Comparison of ENCODE assay signal across 9 cellular contexts in genomic region chr6:112780498-112781096, GRCh38.
DNase-seq lines count a peak whose midpoint lies in the region; ATAC-seq and FAIRE-seq lines count a peak whose summit lies in the region.
"Had no signal": no experiment of that assay in that cellular context is flagged by ENCODE, and none has a peak within 500 bp of the region (broad histone marks: within the 10 kb centered on the region; RNA-seq: fewer than 3 reads in every experiment).

No MANE protein-coding gene starts in this region.

- no peak for ATAC-seq in activated CD4-positive, alpha-beta T cell treated with anti-CD3 and anti-CD28 coated beads for 36 hours
- ATAC-seq in GM21619 (IDR thresholded peaks at IDR 0.05; ENCODE audit: unreplicated experiment) = peak; percentile 95

- H3K27me3 Mint-ChIP-seq in activated CD4-positive, alpha-beta T cell treated with anti-CD3 and anti-CD28 coated beads for 36 hours = peaks cover 2% of the 10 kb centered on the region

- intact Hi-C loops in activated CD4-positive, alpha-beta T cell treated with anti-CD3 and anti-CD28 coated beads for 36 hours (cut with DNase I, micrococcal nuclease) = loop anchor here (1.0 to 5.0 kb wide), 4 partner anchors 1079 to 1154 kb away; no protein-coding TSS in a partner anchor

- FAIRE-seq in islet of Langerhans (lab: Jason Lieb, UNC) = peak; percentile 99

- H3K27ac Mint-ChIP-seq in activated CD4-positive, alpha-beta T cell treated with anti-CD3 and anti-CD28 coated beads for 36 hours = no peak overlapping the region
- H3K27ac Mint-ChIP-seq: natural killer cell had no signal

- H3K36me3 Mint-ChIP-seq in activated CD4-positive, alpha-beta T cell treated with anti-CD3 and anti-CD28 coated beads for 36 hours (ENCODE audit: low read depth) = no peaks in the 10 kb centered on the region
- H3K36me3 Mint-ChIP-seq: natural killer cell had no signal

- CTCF ChIA-PET in activated CD4-positive, alpha-beta T cell treated with anti-CD3 and anti-CD28 coated beads for 36 hours (lab: Charles Lee) = no interaction called here

- no peaks in the 10 kb centered on the region for H3K4me1 Mint-ChIP-seq in activated CD4-positive, alpha-beta T cell treated with anti-CD3 and anti-CD28 coated beads for 36 hours
- H3K4me1 Mint-ChIP-seq: natural killer cell had no signal

- peak; percentile 64 for DNase-seq in activated CD4-positive, alpha-beta T cell treated with anti-CD3 and anti-CD28 coated beads for 36 hours
- no peak for DNase-seq in activated CD4-positive, alpha-beta T cell treated with anti-CD3 and anti-CD28 coated beads, Interleukin-2, amount 50 U/mL, for 4 hours
- peak; percentile 58 for DNase-seq in HS-5 (ENCODE audit: low read depth)
- peak; percentile 38 to 74 for DNase-seq in NOMO-1 (lab: John Stamatoyannopoulos, UW; ENCODE audit: unreplicated experiment in 2 of 2)
- peak; percentile 60 for DNase-seq in brain pericyte (ENCODE audit: low read depth, low spot score)
- DNase-seq in stimulated activated CD8-positive, alpha-beta memory T cell treated with anti-CD3 and anti-CD28 coated beads, Interleukin-2, amount 100 ng/mL, for 48 hours (ENCODE audit: low read depth in 2 of 2) = peak; percentile 0 to 8
- DNase-seq: natural killer cell had no signal

- H3K4me3 Mint-ChIP-seq in activated CD4-positive, alpha-beta T cell treated with anti-CD3 and anti-CD28 coated beads for 36 hours = no peak overlapping the region
- H3K4me3 Mint-ChIP-seq: natural killer cell had no signal

- no peaks in the 10 kb centered on the region for H3K9me3 Mint-ChIP-seq in activated CD4-positive, alpha-beta T cell treated with anti-CD3 and anti-CD28 coated beads for 36 hours (ENCODE audit: low read depth)

- POLR2A ChIA-PET in activated CD4-positive, alpha-beta T cell treated with anti-CD3 and anti-CD28 coated beads for 36 hours (lab: Charles Lee) = no interaction called here

Comparison
In these comparisons a context has a peak if more than half of its experiments do, and no peak if none do; other contexts are left out.
1. DNase-seq: peak in activated CD4-positive, alpha-beta T cell treated with anti-CD3 and anti-CD28 coated beads for 36 hours (single experiment), HS-5 (single experiment), NOMO-1 (2 of 2), brain pericyte (single experiment) and stimulated activated CD8-positive, alpha-beta memory T cell treated with anti-CD3 and anti-CD28 coated beads, Interleukin-2, amount 100 ng/mL, for 48 hours (2 of 2); none in activated CD4-positive, alpha-beta T cell treated with anti-CD3 and anti-CD28 coated beads, Interleukin-2, amount 50 U/mL, for 4 hours (0 of 2).